In genomic region chr17:78748730-78749317, GRCh38 we compare ENCODE assay signal across 8 cellular contexts. TPM values are rescaled to one million over a fixed set of nuclear protein-coding genes. Genes with fewer than 3 reads are reported as not detected.
DNase-seq lines count a peak whose midpoint lies in the region; ATAC-seq and TF ChIP-seq lines count a peak whose summit lies in the region.

No MANE protein-coding gene starts in this region.

- TF ChIP-seq CTCF in ascending aorta (IDR thresholded peaks at IDR 0.05) (no peak), lower leg skin (IDR thresholded peaks at IDR 0.05) (no peak), BE2C (IDR thresholded peaks at IDR 0.05; ENCODE audit: low read depth, low read length) (no peak)

- H3K27ac Mint-ChIP-seq in CD4-positive, CD25-positive, alpha-beta regulatory T cell: peak overlapping the region; percentile 94 to 97 (median 97)
- peak overlapping the region; percentile 95 for H3K27ac Mint-ChIP-seq in T-helper 1 cell treated with Interleukin-12 subunit alpha and Interleukin-12 subunit beta and Interleukin-4 antibody, amounts not matched to agents 30 μg/mL and 1 μg/mL, for 36 hours

- intact Hi-C loops in ascending aorta (cut with DNase I): no loop called here
- intact Hi-C loops in lower leg skin (cut with DNase I; ENCODE audit: low total_unique reads): no loop called here

- no peaks in the 10 kb centered on the region for H3K27me3 Mint-ChIP-seq in CD4-positive, CD25-positive, alpha-beta regulatory T cell
- H3K27me3 Mint-ChIP-seq in T-helper 1 cell treated with Interleukin-12 subunit alpha and Interleukin-12 subunit beta and Interleukin-4 antibody, amounts not matched to agents 30 μg/mL and 1 μg/mL, for 36 hours (ENCODE audit: low read depth): no peaks in the 10 kb centered on the region

- no peaks in the 10 kb centered on the region for H3K27me3 ChIP-seq in CD4-positive, CD25-positive, alpha-beta regulatory T cell (ENCODE audit: control insufficient read depth, insufficient read depth, low read length)
- H3K27me3 ChIP-seq in ascending aorta (no peaks in the 10 kb centered on the region), BE2C (no peaks in the 10 kb centered on the region)

- peaks cover 99% of the 10 kb centered on the region for H3K4me1 ChIP-seq in CD4-positive, CD25-positive, alpha-beta regulatory T cell (ENCODE audit: control insufficient read depth, insufficient read depth, low read length, poor library complexity, severe bottlenecking)
- H3K4me1 ChIP-seq in ascending aorta: peaks cover 0 to 2% of the 10 kb centered on the region in 2 donors
- H3K4me1 ChIP-seq in BE2C: peaks cover 6% of the 10 kb centered on the region

- TF ChIP-seq POLR2A in lower leg skin (IDR thresholded peaks at IDR 0.05): no peak

- H3K4me3 Mint-ChIP-seq in CD4-positive, CD25-positive, alpha-beta regulatory T cell: peak overlapping the region; percentile 74 to 85 (median 80)
- H3K4me3 Mint-ChIP-seq in T-helper 1 cell treated with Interleukin-12 subunit alpha and Interleukin-12 subunit beta and Interleukin-4 antibody, amounts not matched to agents 30 μg/mL and 1 μg/mL, for 36 hours: peak overlapping the region; percentile 76

- H3K36me3 ChIP-seq in CD4-positive, CD25-positive, alpha-beta regulatory T cell (ENCODE audit: control insufficient read depth, insufficient read depth, low read length): peaks cover 11% of the 10 kb centered on the region
- H3K36me3 ChIP-seq in ascending aorta: peaks cover 0 to under 1% of the 10 kb centered on the region in 2 donors
- H3K36me3 ChIP-seq in BE2C: no peaks in the 10 kb centered on the region

- H3K27ac ChIP-seq in CD4-positive, CD25-positive, alpha-beta regulatory T cell (ENCODE audit: insufficient read depth, low read length, poor library complexity, severe bottlenecking): peak overlapping the region; percentile 86
- peak overlapping the region in 1 of 2 donors; percentile 32 for H3K27ac ChIP-seq in ascending aorta

- H3K4me1 Mint-ChIP-seq in CD4-positive, CD25-positive, alpha-beta regulatory T cell: peaks cover 47 to 97% (median 81%) of the 10 kb centered on the region in 4 donors
- H3K4me1 Mint-ChIP-seq in T-helper 1 cell treated with Interleukin-12 subunit alpha and Interleukin-12 subunit beta and Interleukin-4 antibody, amounts not matched to agents 30 μg/mL and 1 μg/mL, for 36 hours (ENCODE audit: low read depth): peaks cover 86% of the 10 kb centered on the region

- no peaks in the 10 kb centered on the region for H3K9me3 Mint-ChIP-seq in CD4-positive, CD25-positive, alpha-beta regulatory T cell
- no peaks in the 10 kb centered on the region for H3K9me3 Mint-ChIP-seq in T-helper 1 cell treated with Interleukin-12 subunit alpha and Interleukin-12 subunit beta and Interleukin-4 antibody, amounts not matched to agents 30 μg/mL and 1 μg/mL, for 36 hours

- peak; percentile 96 for ATAC-seq in CD4-positive, CD25-positive, alpha-beta regulatory T cell (ENCODE audit: low read depth in 2 of 2)
- peak; percentile 49 for ATAC-seq in HG02870 (IDR thresholded peaks at IDR 0.05; ENCODE audit: unreplicated experiment)

- H3K9me3 ChIP-seq in CD4-positive, CD25-positive, alpha-beta regulatory T cell (ENCODE audit: control insufficient read depth in 2 of 2, low read length in 2 of 2): no peaks in the 10 kb centered on the region
- H3K9me3 ChIP-seq in ascending aorta: no peaks in the 10 kb centered on the region
- H3K9me3 ChIP-seq in BE2C: no peaks in the 10 kb centered on the region

- H3K4me3 ChIP-seq in CD4-positive, CD25-positive, alpha-beta regulatory T cell (ENCODE audit: low read depth, low read length): peak overlapping the region; percentile 91
- H3K4me3 ChIP-seq in ascending aorta (no peak overlapping the region), lower leg skin (ENCODE audit: low read depth, poor library complexity, severe bottlenecking) (no peak overlapping the region), BE2C (ENCODE audit: low read depth, low read length) (no peak overlapping the region)

- peaks cover 16% of the 10 kb centered on the region for H3K36me3 Mint-ChIP-seq in CD4-positive, CD25-positive, alpha-beta regulatory T cell
- peaks cover 28% of the 10 kb centered on the region for H3K36me3 Mint-ChIP-seq in T-helper 1 cell treated with Interleukin-12 subunit alpha and Interleukin-12 subunit beta and Interleukin-4 antibody, amounts not matched to agents 30 μg/mL and 1 μg/mL, for 36 hours (ENCODE audit: low read depth)

- peak; percentile 66 to 98 (median 89) for DNase-seq in CD4-positive, CD25-positive, alpha-beta regulatory T cell
- peak; percentile 65 to 74 for DNase-seq in ascending aorta (ENCODE audit: low spot score in 2 of 2)
- DNase-seq in lower leg skin (ENCODE audit: low spot score in 2 of 2): peak; percentile 90 to 96
- DNase-seq in stimulated activated naive CD4-positive, alpha-beta T cell treated with Interleukin-2 at 50 U/mL for 16 hours (lab: John Stamatoyannopoulos, UW): peak; percentile 78
- DNase-seq in BE2C: no peak
- DNase-seq in NCI-H524 treated with DMSO at 0.1 percent for 48 hours (lab: John Stamatoyannopoulos, UW): no peak

- 48 to 51% methylated on average over 8 of the region's 8 CpGs for WGBS in lower leg skin, 2 donors

RNA-seq across cellular contexts. Expression of gene CYTH1, which starts 33.2 kb away (rescaled TPM):
- total RNA-seq in CD4-positive, CD25-positive, alpha-beta regulatory T cell: 487 TPM
- polyA plus RNA-seq in CD4-positive, CD25-positive, alpha-beta regulatory T cell: 100 to 1,000 TPM; 202 to 214 (median 206) TPM
- total RNA-seq in ascending aorta (46.5 TPM), lower leg skin (10 to 100 TPM; 53.7 to 79.4 (median 63.9) TPM)
- polyA plus RNA-seq in BE2C (2012; ENCODE audit: insufficient read depth, insufficient read length, low read depth): 51.1 TPM

Comparison
In these comparisons a context has a peak if more than half of its experiments do, and no peak if none do; other contexts are left out.
1. DNase-seq: peak in CD4-positive, CD25-positive, alpha-beta regulatory T cell (3 of 3), ascending aorta (2 of 2), lower leg skin (2 of 2) and stimulated activated naive CD4-positive, alpha-beta T cell treated with Interleukin-2 at 50 U/mL for 16 hours (single experiment); none in BE2C (single experiment) and NCI-H524 treated with DMSO at 0.1 percent for 48 hours (single experiment).